Comparison of ENCODE assay signal across 1 cellular context in the genomic region with DNA sequence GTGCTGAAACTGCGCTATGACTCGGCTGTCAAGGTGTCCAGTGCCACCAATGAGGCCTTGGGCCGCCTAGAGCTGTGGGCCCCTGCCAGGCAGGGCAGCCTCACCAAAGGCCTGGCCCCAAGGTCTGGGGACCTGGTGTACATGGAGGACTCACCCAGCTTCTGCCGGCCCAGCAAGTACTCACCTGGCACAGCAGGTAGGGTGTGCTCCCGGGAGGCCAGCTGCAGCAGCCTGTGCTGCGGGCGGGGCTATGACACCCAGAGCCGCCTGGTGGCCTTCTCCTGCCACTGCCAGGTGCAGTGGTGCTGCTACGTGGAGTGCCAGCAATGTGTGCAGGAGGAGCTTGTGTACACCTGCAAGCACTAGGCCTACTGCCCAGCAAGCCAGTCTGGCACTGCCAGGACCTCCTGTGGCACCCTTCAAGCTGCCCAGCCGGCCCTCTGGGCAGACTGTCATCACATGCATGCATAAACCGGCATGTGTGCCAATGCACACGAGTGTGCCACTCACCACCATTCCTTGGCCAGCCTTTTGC.
TF ChIP-seq lines count a peak whose summit lies in the region.

No MANE protein-coding gene starts in this region.

TF ChIP-seq in H1, 55 proteins besides CTCF, POLR2A, EP300 and RAD21:
- TF ChIP-seq SUZ12 (IDR thresholded peaks at IDR 0.05; ENCODE audit: low read length) (no peak), CREB1 (IDR thresholded peaks at IDR 0.05) (0 out of 2 replicates have a peak, but pooled peaks have one; percentile 17)
